ENCODE assay signal across 25 cellular contexts in the genomic region with DNA sequence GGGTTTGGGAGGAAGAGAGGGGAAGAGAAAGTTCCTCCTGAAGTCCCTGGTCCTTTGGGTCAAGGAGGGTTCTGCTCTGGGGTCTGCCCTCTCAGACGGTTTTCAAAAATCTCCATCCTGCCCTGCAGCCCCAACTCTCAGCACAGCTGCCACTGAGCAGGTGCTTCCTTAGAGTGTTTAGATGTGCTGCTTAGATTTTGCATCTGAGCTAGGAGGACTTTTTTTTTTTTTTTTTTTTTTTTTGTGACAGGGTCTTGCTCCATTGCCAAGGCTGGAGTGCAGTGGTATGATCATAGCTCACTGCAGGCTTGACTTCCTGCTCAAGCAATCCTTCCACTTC.
A peak's percentile ranks its signal among the peaks of the same experiment; 100 is the strongest.
DNase-seq lines count a peak whose midpoint lies in the region; ATAC-seq and TF ChIP-seq lines count a peak whose summit lies in the region.
"Had no signal": no experiment of that assay in that cellular context is flagged by ENCODE, and none has a peak within 500 bp of the region (broad histone marks: within the 10 kb centered on the region; RNA-seq: fewer than 3 reads in every experiment).

No MANE protein-coding gene starts in this region.

- H3K9me3 Mint-ChIP-seq in GM23338 = peaks cover 32% of the 10 kb centered on the region
- H3K9me3 Mint-ChIP-seq in endodermal cell = peaks cover 34% of the 10 kb centered on the region
- H3K9me3 Mint-ChIP-seq: CD8-positive, alpha-beta T cell had no signal

- H3K79me2 ChIP-seq in GM23338 (replicated peaks; ENCODE audit: insufficient read depth) = no peaks in the 10 kb centered on the region

- H3K4me2 ChIP-seq in GM23338 = no peak overlapping the region
- H3K4me2 ChIP-seq: A549 had no signal

- peaks cover 9% of the 10 kb centered on the region for H3K36me3 ChIP-seq in GM23338 (ENCODE audit: insufficient read depth)
- H3K36me3 ChIP-seq in endodermal cell (ENCODE audit: control insufficient read depth, insufficient read depth, low read length) = peaks cover 4% of the 10 kb centered on the region
- H3K36me3 ChIP-seq in mucosa of descending colon (ENCODE audit: low read depth) = no peaks in the 10 kb centered on the region
- H3K36me3 ChIP-seq: MG63 had no signal

- H3K9me3 ChIP-seq in endodermal cell (ENCODE audit: control insufficient read depth, low read length) (peaks cover 38% of the 10 kb centered on the region), mucosa of descending colon (peaks cover 5% of the 10 kb centered on the region)
- H3K9me3 ChIP-seq: A549, Caco-2 had no signal

- H3K36me3 Mint-ChIP-seq in GM23338 (ENCODE audit: low read depth) (peaks cover 34% of the 10 kb centered on the region), endodermal cell (ENCODE audit: low read depth) (peaks cover 35% of the 10 kb centered on the region)
- H3K36me3 Mint-ChIP-seq: CD8-positive, alpha-beta T cell; T-cell had no signal

- 0 out of 3 replicates have a peak overlapping the region, but pooled peaks have one; percentile 18 for H3K4me3 Mint-ChIP-seq in GM23338
- no peak overlapping the region for H3K4me3 Mint-ChIP-seq in endodermal cell
- H3K4me3 Mint-ChIP-seq: CD8-positive, alpha-beta T cell; T-cell had no signal

- H3K27ac Mint-ChIP-seq in GM23338 (peak overlapping the region; percentile 61; the same call in 1 of the 2 replicates), endodermal cell (peak overlapping the region; percentile 68)
- H3K27ac Mint-ChIP-seq: CD8-positive, alpha-beta T cell; T-cell had no signal

- 100% methylated on average over 1 of the region's 1 CpG; no CpG with 5 or more reads in 1 of the 2 experiments for WGBS in endodermal cell (ENCODE audit: insufficient coverage in 1 of 2, insufficient read length in 1 of 2), 2 experiments

- intact Hi-C loops in mucosa of descending colon (cut with DNase I, micrococcal nuclease) = no loop called here

- peaks cover 16% of the 10 kb centered on the region for H3K4me1 Mint-ChIP-seq in GM23338
- peaks cover 15% of the 10 kb centered on the region for H3K4me1 Mint-ChIP-seq in endodermal cell
- H3K4me1 Mint-ChIP-seq: T-cell had no signal

- H3K27ac ChIP-seq in GM23338 (ENCODE audit: low read depth) (peak overlapping the region; percentile 65; the same call in 1 of the 2 replicates), endodermal cell (ENCODE audit: low read depth, low read length) (no peak overlapping the region)
- H3K27ac ChIP-seq: A549, C4-2B, RWPE1 had no signal

- no peak overlapping the region for H3K4me3 ChIP-seq in GM23338
- no peak overlapping the region for H3K4me3 ChIP-seq in endodermal cell (ENCODE audit: low read length)
- no peak overlapping the region for H3K4me3 ChIP-seq in mucosa of descending colon
- H3K4me3 ChIP-seq: A549, MG63 had no signal

- H4K20me1 ChIP-seq in GM23338 (replicated peaks; ENCODE audit: insufficient read depth) = no peaks in the 10 kb centered on the region

- peaks cover 13% of the 10 kb centered on the region for H3K27me3 Mint-ChIP-seq in GM23338 (ENCODE audit: insufficient read depth, low read depth, poor library complexity)
- no peaks in the 10 kb centered on the region for H3K27me3 Mint-ChIP-seq in endodermal cell (ENCODE audit: insufficient read depth)

- no peak overlapping the region for H2AFZ ChIP-seq in GM23338

- H3K9ac ChIP-seq in endodermal cell (ENCODE audit: extremely low read depth, low read length, poor library complexity, severe bottlenecking) = no peak overlapping the region

- TF ChIP-seq CTCF in GM23338 (conservative IDR thresholded peaks at IDR 0.05; ENCODE audit: low read depth in 2 of 2) (no peak), endodermal cell (conservative IDR thresholded peaks at IDR 0.05) (no peak), mucosa of descending colon (IDR thresholded peaks at IDR 0.05) (no peak)

- H3K27me3 ChIP-seq in GM23338 (ENCODE audit: insufficient read depth) = no peaks in the 10 kb centered on the region
- H3K27me3 ChIP-seq in endodermal cell (ENCODE audit: control insufficient read depth, insufficient read depth, low read length, poor library complexity, severe bottlenecking) = no peaks in the 10 kb centered on the region

- peaks cover 14% of the 10 kb centered on the region; the same call in 1 of the 2 replicates for H3K9me2 ChIP-seq in GM23338 (ENCODE audit: insufficient read depth)

- ATAC-seq in GM23338 = peak; percentile 60
- ATAC-seq in mucosa of descending colon = no peak
- ATAC-seq in HG02884 (IDR thresholded peaks at IDR 0.05; ENCODE audit: unreplicated experiment) = no peak
- no peak for ATAC-seq in GM21367 (IDR thresholded peaks at IDR 0.05; ENCODE audit: unreplicated experiment)
- ATAC-seq in HG03135 (IDR thresholded peaks at IDR 0.05; ENCODE audit: unreplicated experiment) = no peak
- ATAC-seq: A549; CD8-positive, alpha-beta T cell; Panc1; T-cell had no signal

- peaks cover 9% of the 10 kb centered on the region for H3K4me1 ChIP-seq in GM23338 (ENCODE audit: insufficient read depth)
- H3K4me1 ChIP-seq in endodermal cell (ENCODE audit: control insufficient read depth, insufficient read depth, low read length) = no peaks in the 10 kb centered on the region
- no peaks in the 10 kb centered on the region for H3K4me1 ChIP-seq in mucosa of descending colon (ENCODE audit: low read depth)
- H3K4me1 ChIP-seq: A549, Caco-2 had no signal

- H3F3A ChIP-seq in GM23338 (replicated peaks; ENCODE audit: low read depth) = no peaks in the 10 kb centered on the region

- no peak for DNase-seq in GM23338 (ENCODE audit: low spot score)
- peak; percentile 33 for DNase-seq in NAMALWA (ENCODE audit: low spot score)
- no peak for DNase-seq in endodermal cell
- DNase-seq in mucosa of descending colon = no peak
- DNase-seq: AML-193; Caco-2; CD8-positive, alpha-beta T cell; DMS79; GF-D8; IMR-90; KG1; MG63; NCI-H2029; NCI-H226; NCI-H510A; NCI-H69; SHP77; T-cell had no signal

TF ChIP-seq in GM23338, 12 proteins besides CTCF, POLR2A, EP300 and RAD21 (continues in another document):
- TF ChIP-seq POLR2AphosphoS5 (IDR thresholded peaks at IDR 0.05; ENCODE audit: low read depth) = no peak
- TF ChIP-seq CREB1 (CRISPR knock-in tag; IDR thresholded peaks at IDR 0.05; ENCODE audit: low read depth) = no peak
- TF ChIP-seq, protein P1, sequence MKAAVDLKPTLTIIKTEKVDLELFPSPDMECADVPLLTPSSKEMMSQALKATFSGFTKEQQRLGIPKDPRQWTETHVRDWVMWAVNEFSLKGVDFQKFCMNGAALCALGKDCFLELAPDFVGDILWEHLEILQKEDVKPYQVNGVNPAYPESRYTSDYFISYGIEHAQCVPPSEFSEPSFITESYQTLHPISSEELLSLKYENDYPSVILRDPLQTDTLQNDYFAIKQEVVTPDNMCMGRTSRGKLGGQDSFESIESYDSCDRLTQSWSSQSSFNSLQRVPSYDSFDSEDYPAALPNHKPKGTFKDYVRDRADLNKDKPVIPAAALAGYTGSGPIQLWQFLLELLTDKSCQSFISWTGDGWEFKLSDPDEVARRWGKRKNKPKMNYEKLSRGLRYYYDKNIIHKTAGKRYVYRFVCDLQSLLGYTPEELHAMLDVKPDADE (IDR thresholded peaks at IDR 0.05) = no peak
